In genomic region chr11:69010964-69011623, GRCh38 we compare ENCODE assay signal across 9 cellular contexts.
A peak's percentile ranks its signal among the peaks of the same experiment; 100 is the strongest.
DNase-seq lines count a peak whose midpoint lies in the region; ATAC-seq lines count a peak whose summit lies in the region.
"Had no signal": no experiment of that assay in that cellular context is flagged by ENCODE, and none has a peak within 500 bp of the region (broad histone marks: within the 10 kb centered on the region; RNA-seq: fewer than 3 reads in every experiment).

No MANE protein-coding gene starts in this region.

- H3K4me3 ChIP-seq in effector memory CD4-positive, alpha-beta T cell (ENCODE audit: insufficient read depth, low read depth, low read length, poor library complexity, severe bottlenecking) = peak overlapping the region; percentile 9

- peaks cover 28% of the 10 kb centered on the region for H3K27me3 ChIP-seq in effector memory CD4-positive, alpha-beta T cell (replicated peaks; ENCODE audit: control insufficient read depth, insufficient read depth, low read length, poor library complexity, severe bottlenecking)

- H3K36me3 ChIP-seq in effector memory CD4-positive, alpha-beta T cell (ENCODE audit: control insufficient read depth, insufficient read depth, low read length) = no peaks in the 10 kb centered on the region

- no peak for ATAC-seq in GM19023 (IDR thresholded peaks at IDR 0.05; ENCODE audit: unreplicated experiment)

- peaks cover 18% of the 10 kb centered on the region for H3K4me1 ChIP-seq in effector memory CD4-positive, alpha-beta T cell (ENCODE audit: control insufficient read depth, insufficient read depth, low read length, poor library complexity, severe bottlenecking)

- H3K27ac ChIP-seq in effector memory CD4-positive, alpha-beta T cell (ENCODE audit: insufficient read depth, low read length, poor library complexity, severe bottlenecking) = no peak overlapping the region
- H3K27ac ChIP-seq: C4-2B had no signal

- no peaks in the 10 kb centered on the region for H3K9me3 ChIP-seq in effector memory CD4-positive, alpha-beta T cell (ENCODE audit: control insufficient read depth, low read length)

- peak in 2 of 3 experiments; percentile 24 to 33 for DNase-seq in NCI-H1417 (lab: John Stamatoyannopoulos, UW)
- DNase-seq in NCI-H1417 treated with DMSO at 0.1 percent for 48 hours (lab: John Stamatoyannopoulos, UW) = no peak
- DNase-seq in SW480 (ENCODE audit: low spot score) = peak; percentile 84
- no peak for DNase-seq in effector memory CD4-positive, alpha-beta T cell
- peak; percentile 44 for DNase-seq in medulla oblongata (ENCODE audit: extremely low spot score)
- peak; percentile 22 for DNase-seq in stimulated activated CD8-positive, alpha-beta memory T cell treated with anti-CD3 and anti-CD28 coated beads, Interleukin-4, amount 100 ng/mL, for 24 hours (ENCODE audit: low read depth)
- DNase-seq in Kasumi-1 (lab: John Stamatoyannopoulos, UW) = no peak

Comparison
In these comparisons a context has a peak if more than half of its experiments do, and no peak if none do; other contexts are left out.
1. DNase-seq: peak in NCI-H1417 (2 of 3), SW480 (single experiment), medulla oblongata (single experiment) and stimulated activated CD8-positive, alpha-beta memory T cell treated with anti-CD3 and anti-CD28 coated beads, Interleukin-4, amount 100 ng/mL, for 24 hours (single experiment); none in NCI-H1417 treated with DMSO at 0.1 percent for 48 hours (single experiment), effector memory CD4-positive, alpha-beta T cell (0 of 3) and Kasumi-1 (0 of 2).